Comparison of ENCODE assay signal across 8 cellular contexts in the genomic region with DNA sequence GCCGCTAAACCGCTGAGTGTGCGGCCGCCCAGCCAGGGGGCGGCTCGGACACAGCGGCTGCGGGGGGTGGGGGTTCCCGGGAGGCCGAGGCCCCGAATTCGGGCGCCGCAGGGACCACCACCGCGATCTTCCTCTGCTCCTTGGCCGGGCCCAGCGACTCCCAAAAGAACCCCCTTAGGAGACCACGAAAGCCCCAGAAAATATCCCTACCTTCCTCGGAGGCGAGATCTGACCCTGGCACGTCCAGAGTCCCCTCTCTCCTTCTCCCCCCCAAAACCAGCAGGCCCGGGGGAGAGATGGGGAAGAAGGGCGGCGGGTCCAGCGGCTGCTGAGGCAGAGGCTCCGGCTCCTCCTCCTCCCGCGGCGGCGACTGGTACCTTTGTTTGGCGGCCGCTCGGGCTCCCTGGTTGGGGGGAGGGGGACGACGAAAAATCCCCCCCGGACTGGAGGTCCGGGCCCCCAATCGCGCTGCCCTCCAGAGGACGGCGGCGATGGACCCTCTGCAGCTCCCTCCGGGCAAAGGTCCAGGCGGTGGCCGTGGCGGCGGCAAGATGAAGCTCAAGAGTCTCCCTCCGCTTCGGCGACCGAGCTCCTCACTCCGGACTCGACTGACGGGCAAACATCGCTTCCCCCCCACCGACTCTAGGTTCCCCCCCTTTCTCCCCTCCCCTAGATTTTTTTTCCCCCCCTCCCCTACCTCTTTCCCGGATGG. TPM values are rescaled to one million over a fixed set of nuclear protein-coding genes. Genes with fewer than 3 reads are reported as not detected.
DNase-seq lines count a peak whose midpoint lies in the region; ATAC-seq and TF ChIP-seq lines count a peak whose summit lies in the region.

Gene ARID4B (minus strand): TSS at position 621 of the 712 bp plus-strand sequence. CDS start 1,260 bp downstream, outside the sequence.

- peak within 1 kb of the TSS; percentile 91 to 98 (median 96) for H3K27ac ChIP-seq in BLaER1 treated with 17β-estradiol and CSF1 and Interleukin-3, amounts not matched to agents 10 nM and 100 nM
- peak within 1 kb of the TSS; percentile 98 for H3K27ac ChIP-seq in effector memory CD4-positive, alpha-beta T cell (ENCODE audit: insufficient read depth, low read length, poor library complexity, severe bottlenecking)
- H3K27ac ChIP-seq in thoracic aorta: peak within 1 kb of the TSS; percentile 92 to 97

- peaks cover 14 to 47% (median 19%) of the 10 kb centered on the region in 11 experiments; a peak in 20 of 22 replicates for H3K36me3 ChIP-seq in BLaER1 treated with 17β-estradiol and CSF1 and Interleukin-3, amounts not matched to agents 10 nM and 100 nM
- H3K36me3 ChIP-seq in effector memory CD4-positive, alpha-beta T cell (ENCODE audit: control insufficient read depth, insufficient read depth, low read length): peaks cover 8% of the 10 kb centered on the region
- no peaks in the 10 kb centered on the region for H3K36me3 ChIP-seq in thoracic aorta

- no peak for TF ChIP-seq CTCF in thoracic aorta (IDR thresholded peaks at IDR 0.05)

- TF ChIP-seq POLR2A in GM19193 (IDR thresholded peaks at IDR 0.05; ENCODE audit: extremely low read depth, insufficient read depth, insufficient read length): peak; percentile 52

- H3K27me3 ChIP-seq in BLaER1 treated with 17β-estradiol and CSF1 and Interleukin-3, amounts not matched to agents 10 nM and 100 nM: no peaks in the 10 kb centered on the region
- H3K27me3 ChIP-seq in effector memory CD4-positive, alpha-beta T cell (replicated peaks; ENCODE audit: control insufficient read depth, insufficient read depth, low read length, poor library complexity, severe bottlenecking): no peaks in the 10 kb centered on the region
- H3K27me3 ChIP-seq in thoracic aorta (replicated peaks; ENCODE audit: insufficient read depth): no peaks in the 10 kb centered on the region

- peak; percentile 18 for ATAC-seq in HG03432 (IDR thresholded peaks at IDR 0.05; ENCODE audit: unreplicated experiment)
- ATAC-seq in T-helper 17 cell: no peak
- peak; percentile 1 for ATAC-seq in thoracic aorta (ENCODE audit: insufficient number of reproducible peaks, low FRiP score, low read depth)

- H3K27ac Mint-ChIP-seq in T-helper 17 cell: no peak within 1 kb of the TSS

- DNase-seq in T-helper 17 cell: peak in 2 of 3 donors; percentile 50 to 54
- no peak for DNase-seq in effector memory CD4-positive, alpha-beta T cell
- peak; percentile 32 for DNase-seq in midbrain (lab: John Stamatoyannopoulos, UW)
- DNase-seq in thoracic aorta (ENCODE audit: low spot score): peak; percentile 31
- no peak for DNase-seq in cerebellar nuclear complex (lab: John Stamatoyannopoulos, UW)

- H3K9me3 ChIP-seq in BLaER1 treated with 17β-estradiol and CSF1 and Interleukin-3, amounts not matched to agents 10 nM and 100 nM (replicated peaks in 1 of 11): no peaks in the 10 kb centered on the region
- H3K9me3 ChIP-seq in T-helper 17 cell (ENCODE audit: control insufficient read depth, low read length, poor library complexity, severe bottlenecking) (no peaks in the 10 kb centered on the region), thoracic aorta (no peaks in the 10 kb centered on the region)
- no peaks in the 10 kb centered on the region for H3K9me3 ChIP-seq in effector memory CD4-positive, alpha-beta T cell (ENCODE audit: control insufficient read depth, low read length)

- peaks cover 46 to 88% (median 65%) of the 10 kb centered on the region in 11 experiments for H4K20me1 ChIP-seq in BLaER1 treated with 17β-estradiol and CSF1 and Interleukin-3, amounts not matched to agents 10 nM and 100 nM

- peaks cover 31% of the 10 kb centered on the region for H3K4me1 Mint-ChIP-seq in T-helper 17 cell

- peaks cover 28 to 61% (median 51%) of the 10 kb centered on the region in 10 experiments for H3K4me1 ChIP-seq in BLaER1 treated with 17β-estradiol and CSF1 and Interleukin-3, amounts not matched to agents 10 nM and 100 nM
- H3K4me1 ChIP-seq in effector memory CD4-positive, alpha-beta T cell (ENCODE audit: control insufficient read depth, insufficient read depth, low read length, poor library complexity, severe bottlenecking): peaks cover 37% of the 10 kb centered on the region
- H3K4me1 ChIP-seq in thoracic aorta (ENCODE audit: control insufficient read depth in 1 of 2, low read depth in 2 of 2): peaks cover 48 to 74% of the 10 kb centered on the region in 2 donors

- no peaks in the 10 kb centered on the region for H3K27me3 Mint-ChIP-seq in T-helper 17 cell

- H3K4me3 Mint-ChIP-seq in T-helper 17 cell: peak within 1 kb of the TSS; percentile 99

- H3K36me3 Mint-ChIP-seq in T-helper 17 cell (ENCODE audit: low read depth): peaks cover 7% of the 10 kb centered on the region

- peak within 1 kb of the TSS; percentile 94 to 99 (median 98) for H3K9ac ChIP-seq in BLaER1 treated with 17β-estradiol and CSF1 and Interleukin-3, amounts not matched to agents 10 nM and 100 nM

- peak within 1 kb of the TSS; percentile 82 to 98 (median 91) for H3K4me2 ChIP-seq in BLaER1 treated with 17β-estradiol and CSF1 and Interleukin-3, amounts not matched to agents 10 nM and 100 nM

- peak within 1 kb of the TSS; percentile 90 to 100 (median 98) for H3K4me3 ChIP-seq in BLaER1 treated with 17β-estradiol and CSF1 and Interleukin-3, amounts not matched to agents 10 nM and 100 nM
- peak within 1 kb of the TSS; percentile 93 for H3K4me3 ChIP-seq in effector memory CD4-positive, alpha-beta T cell (ENCODE audit: insufficient read depth, low read depth, low read length, poor library complexity, severe bottlenecking)
- H3K4me3 ChIP-seq in thoracic aorta: peak within 1 kb of the TSS; percentile 78

RNA-seq across cellular contexts. Expression of gene ARID4B, which starts in this region (rescaled TPM):
- total RNA-seq in T-helper 17 cell (100 to 1,000 TPM; 163 to 182 TPM), thoracic aorta (10 to 100 TPM; 32.4 to 50.2 TPM)

Comparison
In these comparisons a context has a peak if more than half of its experiments do, and no peak if none do; other contexts are left out.
1. DNase-seq: peak in T-helper 17 cell (2 of 3), midbrain (single experiment) and thoracic aorta (single experiment); none in effector memory CD4-positive, alpha-beta T cell (0 of 3) and cerebellar nuclear complex (0 of 2).
2. Peak in every context shown above with its lines, with median percentiles within 50 percentile points of each other: H3K27ac ChIP-seq and H3K4me3 ChIP-seq.